ENCODE assay signal across 8 cellular contexts in genomic region chr16:2473425-2473926, GRCh38. TPM values are rescaled to one million over a fixed set of nuclear protein-coding genes. Genes with fewer than 3 reads are reported as not detected.
A peak's percentile ranks its signal among the peaks of the same experiment; 100 is the strongest.
DNase-seq lines count a peak whose midpoint lies in the region; ATAC-seq and TF ChIP-seq lines count a peak whose summit lies in the region.

No MANE protein-coding gene starts in this region.

- TF ChIP-seq CTCF in left ventricle myocardium inferior (IDR thresholded peaks at IDR 0.05; ENCODE audit: borderline replicate concordance) (no peak), RWPE1 (conservative IDR thresholded peaks at IDR 0.05; ENCODE audit: low read depth) (no peak), stomach (IDR thresholded peaks at IDR 0.05) (no peak)

- POLR2A ChIA-PET in RWPE1 (lab: Yijun Ruan, JAX; ENCODE audit: low non-redundant PET): no interaction called here

- peaks cover 69% of the 10 kb centered on the region for H3K4me1 ChIP-seq in left ventricle myocardium inferior
- H3K4me1 ChIP-seq in stomach: peaks cover 54 to 77% (median 72%) of the 10 kb centered on the region in 4 donors

- CTCF ChIA-PET in RWPE1 (lab: Yijun Ruan, JAX): interaction anchor here (0.5 to 4.0 kb wide), 5 partner anchors 28 to 332 kb away, joined by 3 to 12 read pairs (median 4); partner anchors contain the start of gene CCNF

- H3K36me3 ChIP-seq in left ventricle myocardium inferior: no peaks in the 10 kb centered on the region
- no peaks in the 10 kb centered on the region for H3K36me3 ChIP-seq in stomach

- no peak for TF ChIP-seq EP300 in stomach (IDR thresholded peaks at IDR 0.05)

- H3K27ac ChIP-seq in left ventricle myocardium inferior (replicated peaks) (no peak overlapping the region), RWPE1 (peak overlapping the region; percentile 85), stomach (no peak overlapping the region)

- ATAC-seq in Right ventricle myocardium superior (ENCODE audit: poor library complexity) (no peak), HG02759 (IDR thresholded peaks at IDR 0.05; ENCODE audit: unreplicated experiment) (no peak)

- DNase-seq in left ventricle myocardium inferior (no peak), Right ventricle myocardium superior (no peak), RWPE1 (ENCODE audit: low spot score) (no peak), epidermal melanocyte (ENCODE audit: insufficient read length, low spot score) (peak; percentile 14), stomach (no peak), cerebellar cortex (ENCODE audit: low spot score) (no peak), cerebellum (ENCODE audit: low spot score) (no peak)

- H3K9me3 ChIP-seq in left ventricle myocardium inferior (replicated peaks) (no peaks in the 10 kb centered on the region), stomach (no peaks in the 10 kb centered on the region)

- H3K4me3 ChIP-seq in left ventricle myocardium inferior: peak overlapping the region; percentile 79
- H3K4me3 ChIP-seq in stomach: peak overlapping the region; percentile 60 to 90 (median 80)

- TF ChIP-seq POLR2A in stomach (IDR thresholded peaks at IDR 0.05): no peak

- H3K27me3 ChIP-seq in left ventricle myocardium inferior (ENCODE audit: low read depth) (peaks cover 49% of the 10 kb centered on the region), stomach (peaks cover 19 to 53% (median 51%) of the 10 kb centered on the region in 3 donors)

- 5 to 21% (median 8%) methylated on average over 14 to 50 of the region's 50 CpGs for WGBS in stomach, 5 donors

- intact Hi-C loops in left ventricle myocardium inferior (cut with micrococcal nuclease): no loop called here
- intact Hi-C loops in Right ventricle myocardium superior (cut with DNase I): no loop called here
- intact Hi-C loops in stomach (cut with DNase I; ENCODE audit: low total_unique reads): no loop called here

RNA-seq across cellular contexts. Expression of gene TBC1D24, which starts 1.5 kb away (rescaled TPM):
- 11.1 TPM for total RNA-seq in left ventricle myocardium inferior
- total RNA-seq in Right ventricle myocardium superior: 11.8 TPM
- 10 to 100 TPM in 4 of 5 donors, 1 to 10 TPM in 1; 5.0 to 35.6 (median 18.7) TPM for total RNA-seq in stomach
- 1 to 10 TPM; 3.2 to 4.2 (median 3.4) TPM for polyA plus RNA-seq in stomach
- 30.4 TPM for total RNA-seq in cerebellum

RNA-seq across cellular contexts. Expression of gene NTN3, which starts 2.4 kb away (rescaled TPM):
- total RNA-seq in left ventricle myocardium inferior: 0.14 TPM
- total RNA-seq in Right ventricle myocardium superior: 0.19 TPM
- 1 to 10 TPM in 1 of 5 donors, not detected in 4; 1.8 TPM for total RNA-seq in stomach
- polyA plus RNA-seq in stomach: not detected
- total RNA-seq in cerebellum: 2.5 TPM

RNA-seq across cellular contexts. Expression of gene TEDC2, which starts 13.6 kb away (rescaled TPM):
- total RNA-seq in left ventricle myocardium inferior (1.3 TPM), Right ventricle myocardium superior (1.0 TPM), stomach (1 to 10 TPM in 3 of 5 donors, not detected in 2; 1.3 to 3.8 (median 3.6) TPM), cerebellum (5.9 TPM)
- 1 to 10 TPM in 2 of 3 donors, not detected in 1; 1.5 to 2.7 TPM for polyA plus RNA-seq in stomach

RNA-seq across cellular contexts. Expression of gene ATP6V0C, which starts 40.3 kb away (rescaled TPM):
- 128 TPM for total RNA-seq in left ventricle myocardium inferior
- 129 TPM for total RNA-seq in Right ventricle myocardium superior
- total RNA-seq in stomach: 100 to 1,000 TPM in 2 of 5 donors, 10 to 100 TPM in 2, 1 to 10 TPM in 1; 8.1 to 169 (median 68.3) TPM
- polyA plus RNA-seq in stomach: 100 to 1,000 TPM in 1 of 3 donors, 10 to 100 TPM in 2; 49.8 to 113 (median 82.3) TPM
- total RNA-seq in cerebellum: 23.9 TPM

RNA-seq across cellular contexts. Expression of gene CCNF, which starts 44.2 kb away (rescaled TPM):
- total RNA-seq in left ventricle myocardium inferior (0.96 TPM), Right ventricle myocardium superior (1.4 TPM), stomach (1 to 10 TPM; 1.3 to 7.8 (median 5.2) TPM), cerebellum (11.1 TPM)
- polyA plus RNA-seq in stomach: 1 to 10 TPM in 2 of 3 donors, under 1 TPM in 1; 0.46 to 3.6 (median 1.9) TPM
